In genomic region chr12:22396253-22396652, GRCh38 we compare ENCODE assay signal across 16 cellular contexts.
A peak's percentile ranks its signal among the peaks of the same experiment; 100 is the strongest.
DNase-seq lines count a peak whose midpoint lies in the region; ATAC-seq lines count a peak whose summit lies in the region.
"Had no signal": no experiment of that assay in that cellular context is flagged by ENCODE, and none has a peak within 500 bp of the region (broad histone marks: within the 10 kb centered on the region; RNA-seq: fewer than 3 reads in every experiment).

No MANE protein-coding gene starts in this region.

- peak overlapping the region; percentile 93 to 98 (median 93) for H3K27ac Mint-ChIP-seq in CD4-positive, CD25-positive, alpha-beta regulatory T cell
- peak overlapping the region; percentile 69 for H3K27ac Mint-ChIP-seq in activated naive CD8-positive, alpha-beta T cell treated with anti-CD3 and anti-CD28 coated beads for 36 hours

- ATAC-seq in CD4-positive, CD25-positive, alpha-beta regulatory T cell (ENCODE audit: low read depth in 2 of 2): peak; percentile 87 to 90
- ATAC-seq in GM18498 (IDR thresholded peaks at IDR 0.05; ENCODE audit: unreplicated experiment): peak; percentile 55
- no peak for ATAC-seq in GM21447 (IDR thresholded peaks at IDR 0.05; ENCODE audit: unreplicated experiment)
- ATAC-seq: heart left ventricle, left cardiac atrium, right lobe of liver had no signal

- peak overlapping the region; percentile 42 to 79 (median 75) for H3K4me3 Mint-ChIP-seq in CD4-positive, CD25-positive, alpha-beta regulatory T cell
- no peak overlapping the region for H3K4me3 Mint-ChIP-seq in activated naive CD8-positive, alpha-beta T cell treated with anti-CD3 and anti-CD28 coated beads for 36 hours

- H3K27me3 Mint-ChIP-seq in CD4-positive, CD25-positive, alpha-beta regulatory T cell: no peaks in the 10 kb centered on the region
- no peaks in the 10 kb centered on the region for H3K27me3 Mint-ChIP-seq in activated naive CD8-positive, alpha-beta T cell treated with anti-CD3 and anti-CD28 coated beads for 36 hours

- DNase-seq in CD4-positive, CD25-positive, alpha-beta regulatory T cell: peak; percentile 24 to 68 (median 65)
- DNase-seq in T-helper 1 cell (peak in 3 of 5 donors; percentile 18 to 53 (median 28)), dedifferentiated amniotic fluid mesenchymal stem cell (ENCODE audit: extremely low spot score) (no peak), middle frontal gyrus (ENCODE audit: extremely low spot score, low spot score) (no peak), NCI-H82 treated with DMSO at 0.1 percent for 48 hours (lab: John Stamatoyannopoulos, UW; ENCODE audit: unreplicated experiment) (no peak)
- DNase-seq in activated naive CD8-positive, alpha-beta T cell treated with anti-CD3 and anti-CD28 coated beads for 36 hours: peak; percentile 3
- DNase-seq: activated CD8-positive, alpha-beta memory T cell treated with anti-CD3 and anti-CD28 coated beads, Interleukin-2, amount 50 U/mL, for 4 hours; C1 segment of cervical spinal cord; heart left ventricle; left cardiac atrium; NCI-H2171; right lobe of liver had no signal

- peaks cover 0 to 9% (median 4%) of the 10 kb centered on the region in 7 donors for H3K9me3 Mint-ChIP-seq in CD4-positive, CD25-positive, alpha-beta regulatory T cell
- H3K9me3 Mint-ChIP-seq in activated naive CD8-positive, alpha-beta T cell treated with anti-CD3 and anti-CD28 coated beads for 36 hours: peaks cover 12% of the 10 kb centered on the region

- H3K36me3 Mint-ChIP-seq in CD4-positive, CD25-positive, alpha-beta regulatory T cell: no peaks in the 10 kb centered on the region
- peaks cover 5% of the 10 kb centered on the region for H3K36me3 Mint-ChIP-seq in activated naive CD8-positive, alpha-beta T cell treated with anti-CD3 and anti-CD28 coated beads for 36 hours

- H3K4me3 ChIP-seq in CD4-positive, CD25-positive, alpha-beta regulatory T cell (ENCODE audit: low read depth, low read length): peak overlapping the region; percentile 77
- H3K4me3 ChIP-seq: breast epithelium, heart left ventricle, right lobe of liver, thoracic aorta had no signal

- H3K27me3 ChIP-seq in CD4-positive, CD25-positive, alpha-beta regulatory T cell (ENCODE audit: control insufficient read depth, insufficient read depth, low read length): no peaks in the 10 kb centered on the region
- H3K27me3 ChIP-seq: breast epithelium, heart left ventricle, right lobe of liver had no signal

- peaks cover 42% of the 10 kb centered on the region for H3K4me1 ChIP-seq in CD4-positive, CD25-positive, alpha-beta regulatory T cell (ENCODE audit: control insufficient read depth, insufficient read depth, low read length, poor library complexity, severe bottlenecking)
- H3K4me1 ChIP-seq: breast epithelium, right lobe of liver had no signal

- H3K4me1 Mint-ChIP-seq in CD4-positive, CD25-positive, alpha-beta regulatory T cell: peaks cover 25 to 60% (median 41%) of the 10 kb centered on the region in 4 donors
- H3K4me1 Mint-ChIP-seq in activated naive CD8-positive, alpha-beta T cell treated with anti-CD3 and anti-CD28 coated beads for 36 hours: peaks cover 27% of the 10 kb centered on the region

- no peaks in the 10 kb centered on the region for H3K36me3 ChIP-seq in CD4-positive, CD25-positive, alpha-beta regulatory T cell (ENCODE audit: control insufficient read depth, insufficient read depth, low read length)
- H3K36me3 ChIP-seq: breast epithelium, heart left ventricle, right lobe of liver, thoracic aorta had no signal

- peak overlapping the region; percentile 81 for H3K27ac ChIP-seq in CD4-positive, CD25-positive, alpha-beta regulatory T cell (ENCODE audit: insufficient read depth, low read length, poor library complexity, severe bottlenecking)
- H3K27ac ChIP-seq: right lobe of liver, thoracic aorta had no signal

- H3K9me3 ChIP-seq in CD4-positive, CD25-positive, alpha-beta regulatory T cell (ENCODE audit: control insufficient read depth in 2 of 2, low read length in 2 of 2): no peaks in the 10 kb centered on the region
- H3K9me3 ChIP-seq: right lobe of liver, thoracic aorta had no signal

Comparison
In these comparisons a context has a peak if more than half of its experiments do, and no peak if none do; other contexts are left out.
1. DNase-seq: peak in CD4-positive, CD25-positive, alpha-beta regulatory T cell (3 of 3), T-helper 1 cell (3 of 5) and activated naive CD8-positive, alpha-beta T cell treated with anti-CD3 and anti-CD28 coated beads for 36 hours (single experiment); none in dedifferentiated amniotic fluid mesenchymal stem cell (single experiment), middle frontal gyrus (single experiment) and NCI-H82 treated with DMSO at 0.1 percent for 48 hours (single experiment).